Comparison of ENCODE assay signal across 17 cellular contexts in genomic region chr3:134972836-134973455, GRCh38.
DNase-seq lines count a peak whose midpoint lies in the region; ATAC-seq and TF ChIP-seq lines count a peak whose summit lies in the region.
"Had no signal": no experiment of that assay in that cellular context is flagged by ENCODE, and none has a peak within 500 bp of the region (broad histone marks: within the 10 kb centered on the region; RNA-seq: fewer than 3 reads in every experiment).

No MANE protein-coding gene starts in this region.

- H3K18ac ChIP-seq in neuronal stem cell (ENCODE audit: low read length): no peak overlapping the region

- no peak overlapping the region for H3K4me3 Mint-ChIP-seq in activated CD8-positive, alpha-beta memory T cell treated with anti-CD3 and anti-CD28 coated beads, Interleukin-2, amount 10 ng/mL, durations not matched to agents 7 days and 5 days
- no peak overlapping the region for H3K4me3 Mint-ChIP-seq in HFFc6
- H3K4me3 Mint-ChIP-seq: B cell; CD4-positive, alpha-beta T cell; CD8-positive, alpha-beta T cell had no signal

- H2AFZ ChIP-seq in neuronal stem cell (ENCODE audit: low read length): no peak overlapping the region

- no peaks in the 10 kb centered on the region for H3K36me3 ChIP-seq in neuronal stem cell (replicated peaks in 1 of 2; ENCODE audit: control insufficient read depth in 2 of 2, insufficient read depth in 2 of 2, low read length in 2 of 2)
- H3K36me3 ChIP-seq: BLaER1 treated with 17β-estradiol and CSF1 and Interleukin-3, amounts not matched to agents 10 nM and 100 nM had no signal

- H3K36me3 Mint-ChIP-seq in activated CD8-positive, alpha-beta memory T cell treated with anti-CD3 and anti-CD28 coated beads, Interleukin-2, amount 10 ng/mL, durations not matched to agents 7 days and 5 days: no peaks in the 10 kb centered on the region
- no peaks in the 10 kb centered on the region for H3K36me3 Mint-ChIP-seq in HFFc6 (ENCODE audit: low read depth)
- H3K36me3 Mint-ChIP-seq: CD8-positive, alpha-beta T cell had no signal

- no peak overlapping the region for H3K27ac ChIP-seq in neuronal stem cell (replicated peaks; ENCODE audit: low read length)
- H3K27ac ChIP-seq: 22Rv1; A549; BLaER1 treated with 17β-estradiol and CSF1 and Interleukin-3, amounts not matched to agents 10 nM and 100 nM; C4-2B had no signal

- H2BK120ac ChIP-seq in neuronal stem cell (ENCODE audit: low read depth, low read length): no peak overlapping the region

- H3K4ac ChIP-seq in neuronal stem cell (ENCODE audit: low read length): no peak overlapping the region

- H3K27me3 ChIP-seq in neuronal stem cell (ENCODE audit: control insufficient read depth in 3 of 3, insufficient read depth in 3 of 3, low read depth in 1 of 3, low read length in 3 of 3): no peaks in the 10 kb centered on the region
- H3K27me3 ChIP-seq: BLaER1 treated with 17β-estradiol and CSF1 and Interleukin-3, amounts not matched to agents 10 nM and 100 nM had no signal

- H3K4me1 ChIP-seq in neuronal stem cell (ENCODE audit: control insufficient read depth in 2 of 2, insufficient read depth in 1 of 2, low read depth in 1 of 2, low read length in 2 of 2): peaks cover 7 to 13% of the 10 kb centered on the region in 2 donors
- H3K4me1 ChIP-seq: A549; BLaER1 treated with 17β-estradiol and CSF1 and Interleukin-3, amounts not matched to agents 10 nM and 100 nM; Caco-2 had no signal

- H4K8ac ChIP-seq in neuronal stem cell (ENCODE audit: low read depth, low read length): no peak overlapping the region

- H3K23ac ChIP-seq in neuronal stem cell (ENCODE audit: low read depth, low read length, poor library complexity): no peak overlapping the region

- H2AK5ac ChIP-seq in neuronal stem cell (ENCODE audit: low read depth, low read length): no peak overlapping the region

- H3K4me1 Mint-ChIP-seq in activated CD8-positive, alpha-beta memory T cell treated with anti-CD3 and anti-CD28 coated beads, Interleukin-2, amount 10 ng/mL, durations not matched to agents 7 days and 5 days: no peaks in the 10 kb centered on the region
- no peaks in the 10 kb centered on the region for H3K4me1 Mint-ChIP-seq in HFFc6 (ENCODE audit: low read depth)
- H3K4me1 Mint-ChIP-seq: B cell had no signal

- no CpG with 5 or more reads among the region's 2 CpGs for WGBS in neuronal stem cell (ENCODE audit: extremely low coverage in 2 of 2, insufficient read length in 2 of 2, insufficient replicate concordance in 1 of 2), 2 donors

- H3K9me3 Mint-ChIP-seq in activated CD8-positive, alpha-beta memory T cell treated with anti-CD3 and anti-CD28 coated beads, Interleukin-2, amount 10 ng/mL, durations not matched to agents 7 days and 5 days (ENCODE audit: low read depth): no peaks in the 10 kb centered on the region
- no peaks in the 10 kb centered on the region for H3K9me3 Mint-ChIP-seq in HFFc6
- H3K9me3 Mint-ChIP-seq: CD4-positive, alpha-beta T cell; CD8-positive, alpha-beta T cell had no signal

- H2BK15ac ChIP-seq in neuronal stem cell (ENCODE audit: low read length): no peak overlapping the region

- no peak overlapping the region for H3K27ac Mint-ChIP-seq in activated CD8-positive, alpha-beta memory T cell treated with anti-CD3 and anti-CD28 coated beads, Interleukin-2, amount 10 ng/mL, durations not matched to agents 7 days and 5 days
- H3K27ac Mint-ChIP-seq in HFFc6: no peak overlapping the region
- H3K27ac Mint-ChIP-seq: B cell; CD4-positive, alpha-beta T cell; CD8-positive, alpha-beta T cell had no signal

- DNase-seq in activated CD8-positive, alpha-beta memory T cell treated with anti-CD3 and anti-CD28 coated beads, Interleukin-2, amount 10 ng/mL, durations not matched to agents 7 days and 5 days: peak; percentile 3
- no peak for DNase-seq in activated CD8-positive, alpha-beta memory T cell treated with anti-CD3 and anti-CD28 coated beads for 24 hours
- DNase-seq in neuronal stem cell (ENCODE audit: low spot score) (no peak), HFFc6 (no peak)
- no peak for DNase-seq in stimulated activated CD4-positive, alpha-beta T cell treated with anti-CD3 and anti-CD28 coated beads, Interleukin-15, amount 100 ng/mL, for 24 hours
- DNase-seq: AML-193; Caco-2; Calu3; CD4-positive, alpha-beta T cell; CD8-positive, alpha-beta T cell; DMS79 treated with DMSO at 0.1 percent for 48 hours; GF-D8 had no signal

- CTCF ChIA-PET in activated CD8-positive, alpha-beta memory T cell treated with anti-CD3 and anti-CD28 coated beads, Interleukin-2, amount 10 ng/mL, durations not matched to agents 7 days and 5 days (lab: Charles Lee): no interaction called here

- no peak overlapping the region for H4K91ac ChIP-seq in neuronal stem cell (ENCODE audit: low read depth, low read length, poor library complexity)

- H3K9ac ChIP-seq in neuronal stem cell (ENCODE audit: low read depth, low read length, poor library complexity): peak overlapping the region; percentile 24
- H3K9ac ChIP-seq: BLaER1 treated with 17β-estradiol and CSF1 and Interleukin-3, amounts not matched to agents 10 nM and 100 nM had no signal

- H2BK12ac ChIP-seq in neuronal stem cell (ENCODE audit: low read length): no peak overlapping the region

- H2BK5ac ChIP-seq in neuronal stem cell (ENCODE audit: low read length): no peak overlapping the region

- H3K27me3 Mint-ChIP-seq in activated CD8-positive, alpha-beta memory T cell treated with anti-CD3 and anti-CD28 coated beads, Interleukin-2, amount 10 ng/mL, durations not matched to agents 7 days and 5 days: peaks cover 7% of the 10 kb centered on the region
- peaks cover 2% of the 10 kb centered on the region; the same call in 1 of the 2 replicates for H3K27me3 Mint-ChIP-seq in HFFc6 (ENCODE audit: insufficient read depth)
- H3K27me3 Mint-ChIP-seq: CD4-positive, alpha-beta T cell had no signal

- H3K79me1 ChIP-seq in neuronal stem cell (ENCODE audit: low read depth, low read length): no peaks in the 10 kb centered on the region

- H3K14ac ChIP-seq in neuronal stem cell (ENCODE audit: low read length): peak overlapping the region; percentile 60

- TF ChIP-seq CTCF in HFFc6 (IDR thresholded peaks at IDR 0.05): no peak

- no peak for ATAC-seq in activated CD8-positive, alpha-beta memory T cell treated with anti-CD3 and anti-CD28 coated beads, Interleukin-2, amount 10 ng/mL, durations not matched to agents 7 days and 5 days
- ATAC-seq: A549; CD8-positive, alpha-beta T cell had no signal

- no peaks in the 10 kb centered on the region for H3K9me3 ChIP-seq in neuronal stem cell (replicated peaks in 1 of 2; ENCODE audit: control insufficient read depth in 2 of 2, insufficient read depth in 1 of 2, low read depth in 1 of 2, low read length in 2 of 2)
- H3K9me3 ChIP-seq: A549, Caco-2 had no signal

- H3K4me3 ChIP-seq in neuronal stem cell (ENCODE audit: low read length in 2 of 2): no peak overlapping the region
- H3K4me3 ChIP-seq: A549; BLaER1 treated with 17β-estradiol and CSF1 and Interleukin-3, amounts not matched to agents 10 nM and 100 nM had no signal

- H3K4me2 ChIP-seq in neuronal stem cell (ENCODE audit: insufficient read depth, low read length, poor library complexity, severe bottlenecking): no peak overlapping the region
- H3K4me2 ChIP-seq: A549; BLaER1 treated with 17β-estradiol and CSF1 and Interleukin-3, amounts not matched to agents 10 nM and 100 nM had no signal
